In genomic region chr12:88181881-88182280, GRCh38 we compare ENCODE assay signal across 23 cellular contexts.
"Had no signal": no experiment of that assay in that cellular context is flagged by ENCODE, and none has a peak within 500 bp of the region (broad histone marks: within the 10 kb centered on the region; RNA-seq: fewer than 3 reads in every experiment).

No MANE protein-coding gene starts in this region.

- ATAC-seq: activated T-cell treated with anti-CD3 and anti-CD28 coated beads, Interleukin-2, amount 50 U/mL, for 4 hours; gastroesophageal sphincter; naive thymus-derived CD8-positive, alpha-beta T cell; WTC11 had no signal

- H3K9me3 Mint-ChIP-seq: activated T-cell treated with anti-CD3 and anti-CD28 coated beads, Interleukin-2, amount 50 U/mL, for 4 hours; activated T-helper 2 cell treated with anti-CD3 and anti-CD28 coated beads, Interferon-gamma antibody, Interleukin-2, Interleukin-4, amounts not matched to agents 10 μg/mL and 5 μg/mL and 100 μg/mL, durations not matched to agents 14 hours and 24 hours and 36 hours; central memory CD8-positive, alpha-beta T cell; neural progenitor cell had no signal

- H3K4me1 ChIP-seq: adrenal gland, esophagus muscularis mucosa, gastroesophageal sphincter, neural progenitor cell, sigmoid colon, upper lobe of left lung had no signal

- H3K4me3 ChIP-seq: adrenal gland, esophagus muscularis mucosa, gastroesophageal sphincter, lung, neural progenitor cell, sigmoid colon, thoracic aorta, upper lobe of left lung had no signal

- H3K27ac ChIP-seq: adrenal gland, esophagus muscularis mucosa, gastroesophageal sphincter, neural progenitor cell, sigmoid colon, thoracic aorta, upper lobe of left lung had no signal

- DNase-seq: activated CD8-positive, alpha-beta memory T cell treated with anti-CD3 and anti-CD28 coated beads, Interleukin-2, amount 50 U/mL, for 48 hours; activated naive CD4-positive, alpha-beta T cell; activated T-cell treated with anti-CD3 and anti-CD28 coated beads, Interleukin-2, amount 50 U/mL, for 4 hours; adrenal gland; effector memory CD4-positive, alpha-beta T cell; head of caudate nucleus; kidney; naive thymus-derived CD8-positive, alpha-beta T cell; posterior cingulate gyrus; sigmoid colon; stimulated activated CD4-positive, alpha-beta T cell treated with anti-CD3 and anti-CD28 coated beads, Interleukin-4, amount 100 ng/mL, for 1 hour; stimulated activated naive CD4-positive, alpha-beta T cell; T-helper 9 cell; upper lobe of left lung had no signal

- H3K27me3 Mint-ChIP-seq: activated naive CD8-positive, alpha-beta T cell; central memory CD8-positive, alpha-beta T cell; naive thymus-derived CD8-positive, alpha-beta T cell had no signal

- H3K4me1 Mint-ChIP-seq: central memory CD8-positive, alpha-beta T cell; neural progenitor cell had no signal

- H2AFZ ChIP-seq: neural progenitor cell had no signal

- H3K9me3 ChIP-seq: adrenal gland, esophagus muscularis mucosa, gastroesophageal sphincter, sigmoid colon, thoracic aorta, upper lobe of left lung had no signal

- H3K4me3 Mint-ChIP-seq: activated naive CD8-positive, alpha-beta T cell; activated T-cell treated with anti-CD3 and anti-CD28 coated beads, Interleukin-2, amount 50 U/mL, for 4 hours; central memory CD8-positive, alpha-beta T cell; naive thymus-derived CD8-positive, alpha-beta T cell; neural progenitor cell; WTC11 had no signal

- H3K27ac Mint-ChIP-seq: activated naive CD8-positive, alpha-beta T cell; activated T-helper 2 cell treated with anti-CD3 and anti-CD28 coated beads, Interferon-gamma antibody, Interleukin-2, Interleukin-4, amounts not matched to agents 10 μg/mL and 5 μg/mL and 100 μg/mL, durations not matched to agents 14 hours and 24 hours and 36 hours; naive thymus-derived CD8-positive, alpha-beta T cell; neural progenitor cell; WTC11 had no signal

- H3K27me3 ChIP-seq: adrenal gland, esophagus muscularis mucosa, gastroesophageal sphincter, neural progenitor cell, sigmoid colon, upper lobe of left lung had no signal

- H3K36me3 ChIP-seq: adrenal gland, neural progenitor cell had no signal

- H3K4me2 ChIP-seq: neural progenitor cell had no signal

- H3K9ac ChIP-seq: neural progenitor cell had no signal
